In the genomic region with DNA sequence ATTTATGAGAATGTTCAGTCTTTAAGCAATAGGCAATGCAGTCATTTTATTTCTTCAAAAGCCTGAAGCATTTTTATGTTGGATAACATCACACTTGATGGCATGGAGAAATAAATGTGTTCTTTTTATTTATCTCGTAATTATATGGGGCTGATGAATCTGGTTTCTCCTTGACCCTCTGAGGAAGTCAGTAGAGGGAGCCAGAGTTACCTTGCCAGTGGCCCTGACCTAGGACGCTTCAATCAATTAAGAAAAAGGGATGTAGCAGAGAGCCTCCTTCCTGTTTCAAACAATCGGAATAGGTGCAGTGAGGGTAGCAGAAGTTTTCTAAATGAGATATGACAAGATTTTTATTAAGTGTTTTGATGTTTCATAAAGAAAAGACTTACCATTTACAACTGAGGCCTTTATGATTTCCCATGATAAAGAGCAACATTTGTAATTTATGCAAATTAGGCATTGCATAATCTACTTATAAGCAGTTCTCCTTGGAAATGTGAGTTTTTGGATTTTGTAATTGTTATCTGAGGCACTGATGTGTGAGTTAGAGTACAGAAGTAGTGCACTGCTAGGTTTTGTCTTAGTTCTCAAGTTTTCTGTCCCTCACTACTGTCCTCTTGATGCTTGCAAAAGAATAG, we compare ENCODE assay signal across 8 cellular contexts.
DNase-seq lines count a peak whose midpoint lies in the region; ATAC-seq and TF ChIP-seq lines count a peak whose summit lies in the region.

No MANE protein-coding gene starts in this region.

- no peaks in the 10 kb centered on the region for H3K9me3 ChIP-seq in ascending aorta

- no peaks in the 10 kb centered on the region for H3K27me3 Mint-ChIP-seq in activated naive CD8-positive, alpha-beta T cell treated with anti-CD3 and anti-CD28 coated beads, Interleukin-2, amount 10 ng/mL, durations not matched to agents 7 days and 5 days
- H3K27me3 Mint-ChIP-seq in activated naive CD8-positive, alpha-beta T cell treated with anti-CD3 and anti-CD28 coated beads for 36 hours, result no peaks in the 10 kb centered on the region
- no peaks in the 10 kb centered on the region for H3K27me3 Mint-ChIP-seq in naive thymus-derived CD8-positive, alpha-beta T cell

- H3K4me3 Mint-ChIP-seq in activated naive CD8-positive, alpha-beta T cell treated with anti-CD3 and anti-CD28 coated beads, Interleukin-2, amount 10 ng/mL, durations not matched to agents 7 days and 5 days, result no peak overlapping the region
- H3K4me3 Mint-ChIP-seq in activated naive CD8-positive, alpha-beta T cell treated with anti-CD3 and anti-CD28 coated beads for 36 hours, result no peak overlapping the region
- no peak overlapping the region for H3K4me3 Mint-ChIP-seq in naive thymus-derived CD8-positive, alpha-beta T cell

- no peaks in the 10 kb centered on the region for H3K27me3 ChIP-seq in ascending aorta

- H3K4me1 ChIP-seq in ascending aorta, result no peaks in the 10 kb centered on the region

- intact Hi-C loops in ascending aorta (cut with DNase I), result no loop called here

- H3K36me3 ChIP-seq in ascending aorta, result no peaks in the 10 kb centered on the region

- H3K36me3 Mint-ChIP-seq in activated naive CD8-positive, alpha-beta T cell treated with anti-CD3 and anti-CD28 coated beads, Interleukin-2, amount 10 ng/mL, durations not matched to agents 7 days and 5 days, result no peaks in the 10 kb centered on the region
- no peaks in the 10 kb centered on the region for H3K36me3 Mint-ChIP-seq in activated naive CD8-positive, alpha-beta T cell treated with anti-CD3 and anti-CD28 coated beads for 36 hours
- no peaks in the 10 kb centered on the region for H3K36me3 Mint-ChIP-seq in naive thymus-derived CD8-positive, alpha-beta T cell

- no peaks in the 10 kb centered on the region for H3K9me3 Mint-ChIP-seq in activated naive CD8-positive, alpha-beta T cell treated with anti-CD3 and anti-CD28 coated beads, Interleukin-2, amount 10 ng/mL, durations not matched to agents 7 days and 5 days
- H3K9me3 Mint-ChIP-seq in activated naive CD8-positive, alpha-beta T cell treated with anti-CD3 and anti-CD28 coated beads for 36 hours, result no peaks in the 10 kb centered on the region
- H3K9me3 Mint-ChIP-seq in naive thymus-derived CD8-positive, alpha-beta T cell, result no peaks in the 10 kb centered on the region

- no peak overlapping the region for H3K4me3 ChIP-seq in ascending aorta

- H3K27ac Mint-ChIP-seq in activated naive CD8-positive, alpha-beta T cell treated with anti-CD3 and anti-CD28 coated beads, Interleukin-2, amount 10 ng/mL, durations not matched to agents 7 days and 5 days, result no peak overlapping the region
- no peak overlapping the region for H3K27ac Mint-ChIP-seq in activated naive CD8-positive, alpha-beta T cell treated with anti-CD3 and anti-CD28 coated beads for 36 hours
- peak overlapping the region in 2 of 10 donors; percentile 5 to 68 for H3K27ac Mint-ChIP-seq in naive thymus-derived CD8-positive, alpha-beta T cell

- peak; percentile 60 for ATAC-seq in activated naive CD8-positive, alpha-beta T cell treated with anti-CD3 and anti-CD28 coated beads, Interleukin-2, amount 10 ng/mL, durations not matched to agents 7 days and 5 days (ENCODE audit: low read depth)
- peak; percentile 46 to 58 for ATAC-seq in naive thymus-derived CD8-positive, alpha-beta T cell
- ATAC-seq in HG03280 (IDR thresholded peaks at IDR 0.05; ENCODE audit: unreplicated experiment), result no peak

- DNase-seq in activated naive CD8-positive, alpha-beta T cell treated with anti-CD3 and anti-CD28 coated beads, Interleukin-2, amount 10 ng/mL, durations not matched to agents 7 days and 5 days, result no peak
- no peak for DNase-seq in activated naive CD8-positive, alpha-beta T cell treated with anti-CD3 and anti-CD28 coated beads for 36 hours
- DNase-seq in MV-4-11 (lab: John Stamatoyannopoulos, UW) (peak; percentile 56), caudate nucleus (lab: John Stamatoyannopoulos, UW) (no peak), ascending aorta (ENCODE audit: low spot score in 2 of 2) (no peak), hypothalamus (lab: John Stamatoyannopoulos, UW) (no peak)
- DNase-seq in naive thymus-derived CD8-positive, alpha-beta T cell, result peak in 2 of 10 donors; percentile 13 to 17

- H3K4me1 Mint-ChIP-seq in activated naive CD8-positive, alpha-beta T cell treated with anti-CD3 and anti-CD28 coated beads, Interleukin-2, amount 10 ng/mL, durations not matched to agents 7 days and 5 days, result peaks cover 17% of the 10 kb centered on the region
- H3K4me1 Mint-ChIP-seq in activated naive CD8-positive, alpha-beta T cell treated with anti-CD3 and anti-CD28 coated beads for 36 hours, result peaks cover 28% of the 10 kb centered on the region
- peaks cover 24 to 47% (median 42%) of the 10 kb centered on the region in 4 donors for H3K4me1 Mint-ChIP-seq in naive thymus-derived CD8-positive, alpha-beta T cell

- POLR2A ChIA-PET in activated naive CD8-positive, alpha-beta T cell treated with anti-CD3 and anti-CD28 coated beads, Interleukin-2, amount 10 ng/mL, durations not matched to agents 7 days and 5 days (lab: Charles Lee), result interaction anchor here (1.2 to 1.4 kb wide), 2 partner anchors 127 to 129 kb away, joined by 3 to 4 read pairs; partner anchors contain the start of gene RAP2B
- POLR2A ChIA-PET in naive thymus-derived CD8-positive, alpha-beta T cell (lab: Charles Lee), result interaction anchor here (1.2 to 2.8 kb wide), 6 partner anchors 70 to 477 kb away, joined by 4 to 18 read pairs (median 6); partner anchors contain the start of gene RAP2B

- H3K27ac ChIP-seq in caudate nucleus (ENCODE audit: low read depth, low read length), result peak overlapping the region; percentile 24
- H3K27ac ChIP-seq in ascending aorta, result no peak overlapping the region

- TF ChIP-seq CTCF in ascending aorta (IDR thresholded peaks at IDR 0.05), result peak in 1 of 3 experiments; percentile 28
